In the genomic region with DNA sequence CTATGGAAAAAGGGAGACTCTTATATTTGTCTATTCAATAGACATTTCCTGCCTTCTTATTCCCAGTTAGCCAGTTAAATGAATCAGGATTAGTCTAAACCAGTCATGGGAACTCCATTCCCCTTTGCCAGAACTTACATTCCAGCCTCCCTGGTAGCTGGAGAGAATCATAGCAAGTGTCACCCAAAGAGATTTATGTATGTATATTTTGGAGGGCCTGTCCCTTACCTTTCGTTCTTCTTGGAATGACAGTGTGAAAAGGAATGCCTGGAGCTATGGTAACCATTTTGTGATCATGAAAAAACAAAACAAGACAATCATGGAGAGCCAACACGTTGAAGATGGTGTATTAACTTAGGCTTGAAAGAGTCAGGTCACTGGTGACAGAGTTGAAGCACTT, we compare ENCODE assay signal across 17 cellular contexts.
A peak's percentile ranks its signal among the peaks of the same experiment; 100 is the strongest.
DNase-seq lines count a peak whose midpoint lies in the region; ATAC-seq and TF ChIP-seq lines count a peak whose summit lies in the region.
"Had no signal": no experiment of that assay in that cellular context is flagged by ENCODE, and none has a peak within 500 bp of the region (broad histone marks: within the 10 kb centered on the region; RNA-seq: fewer than 3 reads in every experiment).

No MANE protein-coding gene starts in this region.

- H3K4me2 ChIP-seq in mammary epithelial cell (ENCODE audit: insufficient read depth, low read depth, low read length) (no peak overlapping the region), mesendoderm (ENCODE audit: low read length) (no peak overlapping the region)

- BruUV-seq in mammary epithelial cell (replicated peaks; lab: Mats Ljungman, UMichigan) = no TSS peak

- DNase-seq in Daoy (ENCODE audit: low read depth) = peak; percentile 31
- DNase-seq in M059J (ENCODE audit: low read depth) = peak; percentile 90
- peak; percentile 52 for DNase-seq in mammary epithelial cell
- peak; percentile 71 for DNase-seq in mesendoderm
- DNase-seq in activated CD4-positive, alpha-beta T cell treated with anti-CD3 and anti-CD28 coated beads for 36 hours = no peak
- DNase-seq in SW 1271 (lab: John Stamatoyannopoulos, UW) = no peak
- DNase-seq: activated gamma-delta T cell treated with Interleukin-2 at 50 U/mL for 16 hours, BE2C, Karpas-422, NCI-H146, NCI-H526 treated with DMSO at 0.1 percent for 48 hours, nephron progenitor cell, OCI-M1 had no signal

- H3K9me3 ChIP-seq in mammary epithelial cell (replicated peaks; ENCODE audit: insufficient read depth, low read length) = no peaks in the 10 kb centered on the region
- no peaks in the 10 kb centered on the region for H3K9me3 ChIP-seq in gastroesophageal sphincter
- H3K9me3 ChIP-seq: BE2C had no signal

- CTCF ChIA-PET in mammary epithelial cell (lab: Charles Lee; ENCODE audit: low non-redundant PET) = no interaction called here
- CTCF ChIA-PET in activated CD4-positive, alpha-beta T cell treated with anti-CD3 and anti-CD28 coated beads for 36 hours (lab: Charles Lee) = no interaction called here

- no peak overlapping the region for H3K4me3 Mint-ChIP-seq in activated CD4-positive, alpha-beta T cell treated with anti-CD3 and anti-CD28 coated beads for 36 hours
- H3K4me3 Mint-ChIP-seq: brain, nephron progenitor cell had no signal

- H3K18ac ChIP-seq in mesendoderm (ENCODE audit: low read length) = no peak overlapping the region

- H3K27ac ChIP-seq in mammary epithelial cell (ENCODE audit: insufficient read depth, low read depth, low read length) (no peak overlapping the region), mesendoderm (ENCODE audit: low read depth, low read length) (no peak overlapping the region), gastroesophageal sphincter (no peak overlapping the region)
- H3K27ac ChIP-seq: HL-60 had no signal

- H3K23ac ChIP-seq in mesendoderm (ENCODE audit: low read length) = no peak overlapping the region

- dilution Hi-C loops in mammary epithelial cell (cut with HindIII; ENCODE audit: low sequenced_read_pairs) = no loop called here

- no peak for ATAC-seq in activated CD4-positive, alpha-beta T cell treated with anti-CD3 and anti-CD28 coated beads for 36 hours
- ATAC-seq in GM18520 (IDR thresholded peaks at IDR 0.05; ENCODE audit: unreplicated experiment) (no peak), gastroesophageal sphincter (no peak)

- no peak overlapping the region for H3K4ac ChIP-seq in mesendoderm (ENCODE audit: low read depth, low read length)

- peak overlapping the region; percentile 12 for H2AFZ ChIP-seq in mammary epithelial cell (ENCODE audit: low read depth, low read length)

- 35% methylated on average over 2 of the region's 2 CpGs for WGBS in mammary epithelial cell (ENCODE audit: low coverage, missing lambda C conversion rate)
- no CpG with 5 or more reads among the region's 2 CpGs for WGBS in mesendoderm (ENCODE audit: extremely low coverage, insufficient coverage, low lambda C conversion rate)
- WGBS in gastroesophageal sphincter (ENCODE audit: low coverage in 1 of 2), 2 donors = 4 to 43% methylated on average over 1 to 2 of the region's 2 CpGs

- no peak overlapping the region for H2AK5ac ChIP-seq in mesendoderm (ENCODE audit: low read length)

- no peaks in the 10 kb centered on the region for H3K79me2 ChIP-seq in mammary epithelial cell (ENCODE audit: insufficient read depth, low read length)
- no peaks in the 10 kb centered on the region for H3K79me2 ChIP-seq in mesendoderm (ENCODE audit: control insufficient read depth, insufficient read depth, low read length)

- H3K27me3 Mint-ChIP-seq in activated CD4-positive, alpha-beta T cell treated with anti-CD3 and anti-CD28 coated beads for 36 hours = peaks cover 3% of the 10 kb centered on the region
- H3K27me3 Mint-ChIP-seq: brain had no signal

- H3K56ac ChIP-seq in mesendoderm (ENCODE audit: low read length) = no peak overlapping the region

- TF ChIP-seq EP300 in gastroesophageal sphincter (IDR thresholded peaks at IDR 0.05) = no peak

- in situ Hi-C loops in mammary epithelial cell (cut with MboI; ENCODE audit: low sequenced_read_pairs in 2 of 2) = no loop called here

- TF ChIP-seq POLR2A in gastroesophageal sphincter (IDR thresholded peaks at IDR 0.05) = no peak

- H2BK15ac ChIP-seq in mesendoderm (replicated peaks; ENCODE audit: low read depth) = no peak overlapping the region

- no peak overlapping the region for H4K5ac ChIP-seq in mesendoderm (ENCODE audit: low read length)

- POLR2A ChIA-PET in activated CD4-positive, alpha-beta T cell treated with anti-CD3 and anti-CD28 coated beads for 36 hours (lab: Charles Lee) = no interaction called here

- no peak overlapping the region for H4K8ac ChIP-seq in mesendoderm (ENCODE audit: low read depth, low read length)

- intact Hi-C loops in mammary epithelial cell (cut with micrococcal nuclease) = no loop called here
- intact Hi-C loops in activated CD4-positive, alpha-beta T cell treated with anti-CD3 and anti-CD28 coated beads for 36 hours (cut with DNase I, micrococcal nuclease) = loop anchor here in 1 of 2 experiments (10.0 kb wide), 2 partner anchors 294 to 394 kb away; no protein-coding TSS in a partner anchor

- no peaks in the 10 kb centered on the region for H3K4me1 Mint-ChIP-seq in activated CD4-positive, alpha-beta T cell treated with anti-CD3 and anti-CD28 coated beads for 36 hours
- H3K4me1 Mint-ChIP-seq: brain, nephron progenitor cell had no signal

- H2BK120ac ChIP-seq in mesendoderm (ENCODE audit: low read depth, low read length) = no peak overlapping the region

- H3K27me3 ChIP-seq in mammary epithelial cell (ENCODE audit: insufficient read depth, low read length) (no peaks in the 10 kb centered on the region), mesendoderm (ENCODE audit: insufficient read depth, low read length, poor library complexity) (no peaks in the 10 kb centered on the region), gastroesophageal sphincter (no peaks in the 10 kb centered on the region)
- H3K27me3 ChIP-seq: BE2C had no signal

- H3K9ac ChIP-seq in mammary epithelial cell (ENCODE audit: insufficient read depth, low read length) (no peak overlapping the region), mesendoderm (ENCODE audit: low read length) (no peak overlapping the region)

- H3K36me3 Mint-ChIP-seq in activated CD4-positive, alpha-beta T cell treated with anti-CD3 and anti-CD28 coated beads for 36 hours (ENCODE audit: low read depth) = no peaks in the 10 kb centered on the region
- H3K36me3 Mint-ChIP-seq: brain had no signal

- H3K4me3 ChIP-seq in mammary epithelial cell (replicated peaks in 1 of 3; ENCODE audit: insufficient read depth in 1 of 3, low read depth in 2 of 3, low read length in 3 of 3) = no peak overlapping the region
- no peak overlapping the region for H3K4me3 ChIP-seq in mesendoderm (ENCODE audit: low read length)
- no peak overlapping the region for H3K4me3 ChIP-seq in gastroesophageal sphincter

- H3K4me1 ChIP-seq in mammary epithelial cell (ENCODE audit: insufficient read depth, low read length) = no peaks in the 10 kb centered on the region
- no peaks in the 10 kb centered on the region for H3K4me1 ChIP-seq in mesendoderm (ENCODE audit: control insufficient read depth, low read depth, low read length)
- peaks cover 0 to 3% (median 0%) of the 10 kb centered on the region in 3 donors for H3K4me1 ChIP-seq in gastroesophageal sphincter
- H3K4me1 ChIP-seq: BE2C had no signal

- H3K27ac Mint-ChIP-seq in activated CD4-positive, alpha-beta T cell treated with anti-CD3 and anti-CD28 coated beads for 36 hours = no peak overlapping the region
- H3K27ac Mint-ChIP-seq: brain, nephron progenitor cell had no signal

- TF ChIP-seq CTCF in mammary epithelial cell (conservative IDR thresholded peaks at IDR 0.05 in 1 of 2, IDR thresholded peaks at IDR 0.05 in 1 of 2; ENCODE audit: extremely low read depth in 1 of 2, insufficient read depth in 1 of 2, low read depth in 1 of 2, low read length in 2 of 2) (no peak), gastroesophageal sphincter (IDR thresholded peaks at IDR 0.05) (no peak)

- H3K79me1 ChIP-seq in mesendoderm (ENCODE audit: low read length) = no peaks in the 10 kb centered on the region

- H3K9me3 Mint-ChIP-seq in activated CD4-positive, alpha-beta T cell treated with anti-CD3 and anti-CD28 coated beads for 36 hours (ENCODE audit: low read depth) = no peaks in the 10 kb centered on the region
- H3K9me3 Mint-ChIP-seq: brain, nephron progenitor cell had no signal

- H2BK5ac ChIP-seq in mesendoderm (ENCODE audit: low read length) = no peak overlapping the region

- H3K36me3 ChIP-seq in mammary epithelial cell (ENCODE audit: insufficient read depth, low read length) (no peaks in the 10 kb centered on the region), mesendoderm (ENCODE audit: control insufficient read depth, insufficient read depth, low read length) (no peaks in the 10 kb centered on the region), gastroesophageal sphincter (no peaks in the 10 kb centered on the region)
- H3K36me3 ChIP-seq: BE2C had no signal

- no peaks in the 10 kb centered on the region for H4K20me1 ChIP-seq in mammary epithelial cell (ENCODE audit: insufficient read depth, low read length)

Comparison
In these comparisons a context has a peak if more than half of its experiments do, and no peak if none do; other contexts are left out.
1. DNase-seq: peak in Daoy (single experiment), M059J (single experiment), mammary epithelial cell (single experiment) and mesendoderm (single experiment); none in activated CD4-positive, alpha-beta T cell treated with anti-CD3 and anti-CD28 coated beads for 36 hours (single experiment) and SW 1271 (0 of 2).